In the genomic region with DNA sequence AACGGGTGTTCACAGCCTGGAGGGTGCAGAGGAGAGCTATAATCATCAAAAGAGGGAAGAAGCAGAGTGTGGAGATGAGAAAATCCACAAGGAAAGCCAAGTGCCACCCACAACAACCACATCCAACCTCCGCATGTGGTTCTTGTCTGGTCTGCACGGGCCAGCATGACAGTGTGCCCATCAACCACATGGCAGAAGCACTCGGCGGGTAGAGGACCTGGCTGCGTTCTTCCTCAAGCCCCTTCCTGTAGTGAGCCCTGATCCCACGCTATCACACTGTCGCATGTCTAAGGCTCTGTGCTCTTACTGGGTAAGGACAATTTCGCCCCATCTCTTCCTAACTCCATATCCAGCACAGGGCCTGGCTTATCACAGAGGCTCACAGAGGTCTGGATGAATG, we compare ENCODE assay signal across 1 cellular context.
A peak's percentile ranks its signal among the peaks of the same experiment; 100 is the strongest.
TF ChIP-seq lines count a peak whose summit lies in the region.

No MANE protein-coding gene starts in this region.

TF ChIP-seq in K562, 482 proteins besides CTCF, POLR2A, EP300 and RAD21:
- peak; percentile 75; the same call in 1 of the 2 replicates for TF ChIP-seq ZC3H4 (CRISPR knock-in tag; IDR thresholded peaks at IDR 0.05; ENCODE audit: borderline replicate concordance)
- TF ChIP-seq SETDB1 (IDR thresholded peaks at IDR 0.05; ENCODE audit: low read length) = no peak
- TF ChIP-seq STAG1 (CRISPR knock-in tag; IDR thresholded peaks at IDR 0.05; ENCODE audit: borderline replicate concordance) = 0 out of 2 replicates have a peak, but pooled peaks have one; percentile 24
